In genomic region chr11:27761356-27761755, GRCh38 we compare ENCODE assay signal across 7 cellular contexts.
"Had no signal": no experiment of that assay in that cellular context is flagged by ENCODE, and none has a peak within 500 bp of the region (broad histone marks: within the 10 kb centered on the region; RNA-seq: fewer than 3 reads in every experiment).

No MANE protein-coding gene starts in this region.

- H3K36me3 Mint-ChIP-seq: IgD-negative memory B cell had no signal

- H3K9me3 Mint-ChIP-seq: H9 had no signal

- DNase-seq: GM23248, H9, HCEC 1CT, KBM-7 had no signal

- H3K27ac Mint-ChIP-seq: H9, IgD-negative memory B cell had no signal

- ATAC-seq: HepG2 had no signal

- H2AFZ ChIP-seq: GM23248 had no signal

- H3K4me3 Mint-ChIP-seq: H9, IgD-negative memory B cell had no signal

- H3K4me1 Mint-ChIP-seq: IgD-negative memory B cell had no signal

- H3K4me3 ChIP-seq: GM23248 had no signal

- H3K27ac ChIP-seq: GM23248, HL-60 had no signal

- H3K27me3 Mint-ChIP-seq: IgD-negative memory B cell had no signal
